Comparison of ENCODE assay signal across 24 cellular contexts in the genomic region with DNA sequence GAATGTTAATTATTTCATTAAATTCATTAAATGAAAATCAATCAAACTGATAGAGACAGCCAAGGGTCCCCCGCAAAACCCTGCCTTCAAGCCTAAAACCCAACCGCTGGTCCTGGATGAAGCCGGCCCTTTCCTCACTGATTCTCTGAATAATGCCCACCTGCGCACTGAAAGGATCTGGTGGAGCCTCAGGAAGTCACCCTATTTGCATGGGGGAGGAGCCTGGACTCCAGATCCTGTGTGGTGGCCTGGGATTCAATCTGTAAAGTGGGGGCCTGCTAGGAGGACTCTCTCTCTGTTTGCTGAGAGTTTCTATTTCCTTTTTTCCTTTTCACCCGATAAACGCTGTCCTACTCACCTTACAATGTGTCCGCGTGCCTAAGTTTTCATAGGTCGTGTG.
"Had no signal": no experiment of that assay in that cellular context is flagged by ENCODE, and none has a peak within 500 bp of the region (broad histone marks: within the 10 kb centered on the region; RNA-seq: fewer than 3 reads in every experiment).

No MANE protein-coding gene starts in this region.

- H3K27ac ChIP-seq: gastrocnemius medialis, thyroid gland had no signal

- H3K9me3 Mint-ChIP-seq: activated naive CD4-positive, alpha-beta T cell treated with anti-CD3 and anti-CD28 coated beads, Interleukin-2, amount 10 ng/mL, durations not matched to agents 7 days and 5 days; activated naive CD8-positive, alpha-beta T cell treated with anti-CD3 and anti-CD28 coated beads, Interleukin-2, amount 50 U/mL, for 24 hours; mesothelial cell of epicardium had no signal

- H3K4me1 ChIP-seq: gastrocnemius medialis, thyroid gland had no signal

- H3K27me3 Mint-ChIP-seq: activated naive CD4-positive, alpha-beta T cell treated with anti-CD3 and anti-CD28 coated beads, Interleukin-2, amount 10 ng/mL, durations not matched to agents 7 days and 5 days; activated naive CD8-positive, alpha-beta T cell treated with anti-CD3 and anti-CD28 coated beads, Interleukin-2, amount 50 U/mL, for 24 hours had no signal

- H3K9me3 ChIP-seq: gastrocnemius medialis, thyroid gland had no signal

- H3K36me3 Mint-ChIP-seq: activated naive CD4-positive, alpha-beta T cell treated with anti-CD3 and anti-CD28 coated beads, Interleukin-2, amount 10 ng/mL, durations not matched to agents 7 days and 5 days; mesothelial cell of epicardium; natural killer cell treated with Interleukin-12 subunit alpha and Interleukin-12 subunit beta and Interleukin-15 and Interleukin-18, amount 100 ng/mL, for 72 hours had no signal

- H3K36me3 ChIP-seq: gastrocnemius medialis, thyroid gland had no signal

- H3K4me3 ChIP-seq: gastrocnemius medialis, lung, thyroid gland had no signal

- H3K27me3 ChIP-seq: gastrocnemius medialis, thyroid gland had no signal

- H3K4me1 Mint-ChIP-seq: activated naive CD4-positive, alpha-beta T cell treated with anti-CD3 and anti-CD28 coated beads, Interleukin-2, amount 10 ng/mL, durations not matched to agents 7 days and 5 days; activated naive CD8-positive, alpha-beta T cell treated with anti-CD3 and anti-CD28 coated beads, Interleukin-2, amount 50 U/mL, for 24 hours had no signal

- H3K27ac Mint-ChIP-seq: activated naive CD4-positive, alpha-beta T cell treated with anti-CD3 and anti-CD28 coated beads, Interleukin-2, amount 10 ng/mL, durations not matched to agents 7 days and 5 days; activated naive CD8-positive, alpha-beta T cell treated with anti-CD3 and anti-CD28 coated beads, Interleukin-2, amount 50 U/mL, for 24 hours; mesothelial cell of epicardium; natural killer cell treated with Interleukin-12 subunit alpha and Interleukin-12 subunit beta and Interleukin-15 and Interleukin-18, amount 100 ng/mL, for 72 hours had no signal

- H3K4me3 Mint-ChIP-seq: activated naive CD4-positive, alpha-beta T cell treated with anti-CD3 and anti-CD28 coated beads, Interleukin-2, amount 10 ng/mL, durations not matched to agents 7 days and 5 days; activated naive CD8-positive, alpha-beta T cell treated with anti-CD3 and anti-CD28 coated beads, Interleukin-2, amount 50 U/mL, for 24 hours; mesothelial cell of epicardium; natural killer cell treated with Interleukin-12 subunit alpha and Interleukin-12 subunit beta and Interleukin-15 and Interleukin-18, amount 100 ng/mL, for 72 hours had no signal

- DNase-seq: activated CD4-positive, CD25-positive, alpha-beta regulatory T cell treated with anti-CD3 and anti-CD28 coated beads, Interleukin-2, amount 50 U/mL, for 72 hours; activated CD8-positive, alpha-beta memory T cell treated with anti-CD3 and anti-CD28 coated beads for 24 hours; activated CD8-positive, alpha-beta memory T cell treated with anti-CD3 and anti-CD28 coated beads, Interleukin-2, amount 50 U/mL, for 48 hours; activated effector memory CD4-positive, alpha-beta T cell treated with Interleukin-2 at 50 U/mL for 16 hours; activated naive CD4-positive, alpha-beta T cell treated with anti-CD3 and anti-CD28 coated beads, Interleukin-2, amount 10 ng/mL, durations not matched to agents 7 days and 5 days; activated naive CD8-positive, alpha-beta T cell treated with anti-CD3 and anti-CD28 coated beads, Interleukin-2, amount 50 U/mL, for 24 hours; activated T-cell treated with anti-CD3 and anti-CD28 coated beads, Interleukin-2, amount 50 U/mL, for 48 hours; aorta; cerebellar nuclear complex; cortex of kidney; effector CD4-positive, alpha-beta T cell; gastrocnemius medialis; head of caudate nucleus; occipital lobe; posterior cingulate gyrus; retina; stimulated activated CD4-positive, alpha-beta T cell treated with anti-CD3 and anti-CD28 coated beads, Interleukin-12 subunit alpha, Interleukin-12 subunit beta, amount 100 ng/mL, for 4 hours; stimulated activated CD4-positive, alpha-beta T cell treated with anti-CD3 and anti-CD28 coated beads, Interleukin-1b, Interleukin-23, amount 100 ng/mL, for 48 hours; stimulated activated naive CD4-positive, alpha-beta T cell treated with Interleukin-2 at 50 U/mL for 16 hours; T1000; thyroid gland had no signal
